16 cellular contexts compared by ENCODE assay signal in genomic region chr16:69693916-69694315, GRCh38. TPM values are rescaled to one million over a fixed set of nuclear protein-coding genes. Genes with fewer than 3 reads are reported as not detected.
A peak's percentile ranks its signal among the peaks of the same experiment; 100 is the strongest.
DNase-seq lines count a peak whose midpoint lies in the region; ATAC-seq and TF ChIP-seq lines count a peak whose summit lies in the region.
"Had no signal": no experiment of that assay in that cellular context is flagged by ENCODE, and none has a peak within 500 bp of the region (broad histone marks: within the 10 kb centered on the region; RNA-seq: fewer than 3 reads in every experiment).

No MANE protein-coding gene starts in this region.

- 97% methylated on average over 2 of the region's 2 CpGs for WGBS in hepatocyte (ENCODE audit: low lambda C conversion rate, missing lambda C conversion rate)

- no peaks in the 10 kb centered on the region for H3K9me3 ChIP-seq in breast epithelium
- H3K9me3 ChIP-seq in hepatocyte (ENCODE audit: low read depth), result no peaks in the 10 kb centered on the region
- H3K9me3 ChIP-seq: HAP-1 had no signal

- DNase-seq in MCF 10A (ENCODE audit: unreplicated experiment) (no peak), breast epithelium (ENCODE audit: low spot score in 2 of 2) (no peak), endothelial cell (ENCODE audit: low spot score) (no peak), AG20443 (ENCODE audit: low spot score) (no peak), hepatocyte (ENCODE audit: low spot score) (no peak), GM20000 (ENCODE audit: low spot score) (no peak)
- no peak for DNase-seq in stimulated activated effector memory CD8-positive, alpha-beta T cell treated with anti-CD3 and anti-CD28 coated beads, Interleukin-12 subunit alpha, Interleukin-12 subunit beta, amount 100 ng/mL, for 72 hours (ENCODE audit: low spot score in 2 of 2)
- DNase-seq: ACHN; C1 segment of cervical spinal cord; Calu3; CD4-positive, alpha-beta T cell; DMS 273 treated with DMSO at 0.1 percent for 48 hours; IMR-90 had no signal

- H3K27ac Mint-ChIP-seq in MCF 10A (ENCODE audit: low read depth, unreplicated experiment), result peak overlapping the region; percentile 2
- H3K27ac Mint-ChIP-seq in brain, result peak overlapping the region in 3 of 5 experiments; percentile 8 to 78 (median 44)
- no peak overlapping the region for H3K27ac Mint-ChIP-seq in endothelial cell (ENCODE audit: unreplicated experiment)
- H3K27ac Mint-ChIP-seq in stimulated activated effector memory CD8-positive, alpha-beta T cell treated with anti-CD3 and anti-CD28 coated beads, Interleukin-12 subunit alpha, Interleukin-12 subunit beta, amount 100 ng/mL, for 72 hours, result peak overlapping the region; percentile 50
- H3K27ac Mint-ChIP-seq: B cell; CD4-positive, alpha-beta T cell had no signal

- POLR2A ChIA-PET in MCF 10A (lab: Yijun Ruan, JAX), result interaction anchor here (1.9 kb wide), 1 partner anchor 11 kb away, joined by 5 read pairs; no protein-coding TSS in a partner anchor

- peaks cover 27% of the 10 kb centered on the region for H3K36me3 ChIP-seq in breast epithelium
- H3K36me3 ChIP-seq in hepatocyte (replicated peaks; ENCODE audit: insufficient read depth, low read depth), result no peaks in the 10 kb centered on the region

- TF ChIP-seq CTCF in MCF 10A (IDR thresholded peaks at IDR 0.05; ENCODE audit: unreplicated experiment), result no peak
- TF ChIP-seq CTCF in breast epithelium (IDR thresholded peaks at IDR 0.05), result no peak
- no peak for TF ChIP-seq CTCF in brain (conservative IDR thresholded peaks at IDR 0.05)
- no peak for TF ChIP-seq CTCF in endothelial cell (IDR thresholded peaks at IDR 0.05; ENCODE audit: unreplicated experiment)
- TF ChIP-seq CTCF in hepatocyte (IDR thresholded peaks at IDR 0.05; ENCODE audit: poor library complexity), result no peak
- TF ChIP-seq CTCF in GM20000 (IDR thresholded peaks at IDR 0.05; ENCODE audit: extremely low read depth, missing control alignments), result no peak

- peaks cover 29% of the 10 kb centered on the region for H3K79me2 ChIP-seq in hepatocyte

- H3K4me1 Mint-ChIP-seq in MCF 10A (ENCODE audit: insufficient read depth, unreplicated experiment) (no peaks in the 10 kb centered on the region), brain (no peaks in the 10 kb centered on the region), endothelial cell (ENCODE audit: unreplicated experiment) (peaks cover 4% of the 10 kb centered on the region)
- H3K4me1 Mint-ChIP-seq in stimulated activated effector memory CD8-positive, alpha-beta T cell treated with anti-CD3 and anti-CD28 coated beads, Interleukin-12 subunit alpha, Interleukin-12 subunit beta, amount 100 ng/mL, for 72 hours, result peaks cover 15% of the 10 kb centered on the region

- TF ChIP-seq POLR2A in breast epithelium (IDR thresholded peaks at IDR 0.05), result no peak

- H3K4me1 ChIP-seq in breast epithelium, result no peaks in the 10 kb centered on the region
- no peaks in the 10 kb centered on the region for H3K4me1 ChIP-seq in hepatocyte (ENCODE audit: insufficient read depth)
- H3K4me1 ChIP-seq: HAP-1 had no signal

- CTCF ChIA-PET in MCF 10A (lab: Yijun Ruan, JAX), result interaction anchor here (0.6 kb wide), 1 partner anchor 10 kb away, joined by 3 read pairs; no protein-coding TSS in a partner anchor

- no peak overlapping the region for H2AFZ ChIP-seq in hepatocyte

- H3K27ac ChIP-seq in breast epithelium (no peak overlapping the region), hepatocyte (no peak overlapping the region)

- H3K4me3 Mint-ChIP-seq in MCF 10A (ENCODE audit: unreplicated experiment), result no peak overlapping the region
- H3K4me3 Mint-ChIP-seq in brain, result no peak overlapping the region
- peak overlapping the region; percentile 63 for H3K4me3 Mint-ChIP-seq in endothelial cell (ENCODE audit: unreplicated experiment)
- no peak overlapping the region for H3K4me3 Mint-ChIP-seq in stimulated activated effector memory CD8-positive, alpha-beta T cell treated with anti-CD3 and anti-CD28 coated beads, Interleukin-12 subunit alpha, Interleukin-12 subunit beta, amount 100 ng/mL, for 72 hours
- H3K4me3 Mint-ChIP-seq: B cell; CD4-positive, alpha-beta T cell had no signal

- H3K9me3 Mint-ChIP-seq in MCF 10A (ENCODE audit: unreplicated experiment) (no peaks in the 10 kb centered on the region), brain (no peaks in the 10 kb centered on the region), endothelial cell (ENCODE audit: unreplicated experiment) (no peaks in the 10 kb centered on the region)
- no peaks in the 10 kb centered on the region for H3K9me3 Mint-ChIP-seq in stimulated activated effector memory CD8-positive, alpha-beta T cell treated with anti-CD3 and anti-CD28 coated beads, Interleukin-12 subunit alpha, Interleukin-12 subunit beta, amount 100 ng/mL, for 72 hours
- H3K9me3 Mint-ChIP-seq: CD4-positive, alpha-beta T cell had no signal

- H3K27me3 ChIP-seq in breast epithelium (no peaks in the 10 kb centered on the region), hepatocyte (no peaks in the 10 kb centered on the region)

- H3K36me3 Mint-ChIP-seq in MCF 10A (ENCODE audit: insufficient read depth, unreplicated experiment), result peaks cover 85% of the 10 kb centered on the region
- peaks cover 44% of the 10 kb centered on the region for H3K36me3 Mint-ChIP-seq in brain
- peaks cover 34% of the 10 kb centered on the region for H3K36me3 Mint-ChIP-seq in endothelial cell (ENCODE audit: low read depth, unreplicated experiment)
- peaks cover 100% of the 10 kb centered on the region for H3K36me3 Mint-ChIP-seq in stimulated activated effector memory CD8-positive, alpha-beta T cell treated with anti-CD3 and anti-CD28 coated beads, Interleukin-12 subunit alpha, Interleukin-12 subunit beta, amount 100 ng/mL, for 72 hours

- H3K27me3 Mint-ChIP-seq in MCF 10A (ENCODE audit: insufficient read depth, unreplicated experiment) (no peaks in the 10 kb centered on the region), brain (no peaks in the 10 kb centered on the region), endothelial cell (ENCODE audit: unreplicated experiment) (no peaks in the 10 kb centered on the region)
- H3K27me3 Mint-ChIP-seq: B cell; CD4-positive, alpha-beta T cell had no signal

- no peaks in the 10 kb centered on the region for H4K20me1 ChIP-seq in hepatocyte (ENCODE audit: insufficient read depth, poor library complexity, severe bottlenecking)

- no peak overlapping the region for H3K4me2 ChIP-seq in hepatocyte

- H3K9me2 ChIP-seq in hepatocyte (replicated peaks; ENCODE audit: insufficient read depth), result no peaks in the 10 kb centered on the region

- no TSS peak for BruUV-seq in MCF 10A (replicated peaks; lab: Mats Ljungman, UMichigan)

- H3K4me3 ChIP-seq in breast epithelium, result no peak overlapping the region
- no peak overlapping the region for H3K4me3 ChIP-seq in hepatocyte
- H3K4me3 ChIP-seq: HAP-1 had no signal

- intact Hi-C loops in MCF 10A (cut with micrococcal nuclease), result no loop called here
- intact Hi-C loops in breast epithelium (cut with DNase I; ENCODE audit: low total_unique reads), result no loop called here

- ATAC-seq in stimulated activated effector memory CD8-positive, alpha-beta T cell treated with anti-CD3 and anti-CD28 coated beads, Interleukin-12 subunit alpha, Interleukin-12 subunit beta, amount 100 ng/mL, for 72 hours, result no peak

RNA-seq across cellular contexts. Expression of gene NQO1, which starts 32.4 kb away (rescaled TPM):
- total RNA-seq in MCF 10A (2022), result 82.7 and 140 TPM in 2 replicates
- total RNA-seq in breast epithelium, result 100 to 1,000 TPM; 116 to 188 (median 133) TPM
- polyA plus RNA-seq in brain (ENCODE audit: insufficient read depth, low read depth, low replicate concordance), result 76.1 TPM
- total RNA-seq in endothelial cell (ENCODE audit: unreplicated experiment), result 29.1 TPM
- total RNA-seq in hepatocyte, result 131 and 132 TPM in 2 replicates
- polyA plus RNA-seq in hepatocyte, result 142 and 169 TPM in 2 replicates
